In genomic region chr2:47236503-47237215, GRCh38 we compare ENCODE assay signal across 24 cellular contexts.
DNase-seq lines count a peak whose midpoint lies in the region; ATAC-seq and TF ChIP-seq lines count a peak whose summit lies in the region.
"Had no signal": no experiment of that assay in that cellular context is flagged by ENCODE, and none has a peak within 500 bp of the region (broad histone marks: within the 10 kb centered on the region; RNA-seq: fewer than 3 reads in every experiment).

No MANE protein-coding gene starts in this region.

- H3K9me3 ChIP-seq in adipocyte (ENCODE audit: control insufficient read depth, low read length): no peaks in the 10 kb centered on the region
- H3K9me3 ChIP-seq: breast epithelium, Peyer's patch, stomach, tibial nerve had no signal

- DNase-seq in EH (ENCODE audit: low read depth) (peak; percentile 51), adipocyte (ENCODE audit: low read depth) (peak; percentile 14), glutamatergic neuron (no peak), pons (ENCODE audit: low spot score) (peak; percentile 44), endothelial cell (ENCODE audit: low spot score) (no peak)
- no peak for DNase-seq in activated naive CD4-positive, alpha-beta T cell (lab: John Stamatoyannopoulos, UW)
- DNase-seq: activated CD4-positive, alpha-beta T cell treated with anti-CD3 and anti-CD28 coated beads, Interleukin-2, amount 50 U/mL, for 1 hour; activated CD8-positive, alpha-beta memory T cell treated with anti-CD3 and anti-CD28 coated beads, Interleukin-2, amount 10 ng/mL, durations not matched to agents 7 days and 5 days; activated T-cell treated with anti-CD3 and anti-CD28 coated beads, Interleukin-2, amount 50 U/mL, for 48 hours; amniotic stem cell; Calu3; effector CD8-positive, alpha-beta T cell; naive B cell; NCI-H526; Peyer's patch; small intestine; stimulated activated CD8-positive, alpha-beta memory T cell treated with anti-CD3 and anti-CD28 coated beads, Interleukin-4, amount 100 ng/mL, for 48 hours; stomach; T1000 had no signal

- no peak for TF ChIP-seq CTCF in glutamatergic neuron (IDR thresholded peaks at IDR 0.05; ENCODE audit: partially characterized antibody, unreplicated experiment)
- no peak for TF ChIP-seq CTCF in endothelial cell (IDR thresholded peaks at IDR 0.05; ENCODE audit: unreplicated experiment)

- H3K36me3 ChIP-seq in adipocyte (ENCODE audit: control insufficient read depth, insufficient read depth, low read length, severe bottlenecking): no peaks in the 10 kb centered on the region
- H3K36me3 ChIP-seq: breast epithelium, Peyer's patch, stomach, tibial nerve had no signal

- H3K4me1 ChIP-seq in adipocyte (ENCODE audit: control insufficient read depth, insufficient read depth, low read length): peaks cover 19% of the 10 kb centered on the region
- H3K4me1 ChIP-seq: breast epithelium had no signal

- H3K9me3 Mint-ChIP-seq in glutamatergic neuron (ENCODE audit: unreplicated experiment): peaks cover 3% of the 10 kb centered on the region
- H3K9me3 Mint-ChIP-seq in endothelial cell (ENCODE audit: unreplicated experiment): no peaks in the 10 kb centered on the region
- H3K9me3 Mint-ChIP-seq: memory B cell had no signal

- H3K9ac ChIP-seq in adipocyte (ENCODE audit: low read length): no peak overlapping the region

- H3K27ac Mint-ChIP-seq in glutamatergic neuron (ENCODE audit: unreplicated experiment): peak overlapping the region; percentile 5
- no peak overlapping the region for H3K27ac Mint-ChIP-seq in endothelial cell (ENCODE audit: unreplicated experiment)
- H3K27ac Mint-ChIP-seq: activated CD8-positive, alpha-beta memory T cell treated with anti-CD3 and anti-CD28 coated beads, Interleukin-2, amount 10 ng/mL, durations not matched to agents 7 days and 5 days; memory B cell; naive B cell had no signal

- H3K4me3 Mint-ChIP-seq in glutamatergic neuron (ENCODE audit: unreplicated experiment) (no peak overlapping the region), endothelial cell (ENCODE audit: unreplicated experiment) (no peak overlapping the region)
- H3K4me3 Mint-ChIP-seq: activated CD8-positive, alpha-beta memory T cell treated with anti-CD3 and anti-CD28 coated beads, Interleukin-2, amount 10 ng/mL, durations not matched to agents 7 days and 5 days; memory B cell had no signal

- H3K36me3 Mint-ChIP-seq in glutamatergic neuron (ENCODE audit: unreplicated experiment) (peaks cover 4% of the 10 kb centered on the region), endothelial cell (ENCODE audit: low read depth, unreplicated experiment) (no peaks in the 10 kb centered on the region)
- H3K36me3 Mint-ChIP-seq: activated CD8-positive, alpha-beta memory T cell treated with anti-CD3 and anti-CD28 coated beads, Interleukin-2, amount 10 ng/mL, durations not matched to agents 7 days and 5 days; memory B cell; naive B cell had no signal

- peaks cover 47% of the 10 kb centered on the region for H3K4me1 Mint-ChIP-seq in glutamatergic neuron (ENCODE audit: low read depth, unreplicated experiment)
- no peaks in the 10 kb centered on the region for H3K4me1 Mint-ChIP-seq in endothelial cell (ENCODE audit: unreplicated experiment)
- H3K4me1 Mint-ChIP-seq: memory B cell, naive B cell had no signal

- H3K27me3 Mint-ChIP-seq in glutamatergic neuron (ENCODE audit: unreplicated experiment): peaks cover 10% of the 10 kb centered on the region
- no peaks in the 10 kb centered on the region for H3K27me3 Mint-ChIP-seq in endothelial cell (ENCODE audit: unreplicated experiment)

- no peak overlapping the region for H3K4me3 ChIP-seq in adipocyte (ENCODE audit: low read length)
- H3K4me3 ChIP-seq: breast epithelium, GM12878, Peyer's patch, stomach, tibial nerve had no signal

- peaks cover 7% of the 10 kb centered on the region for H3K27me3 ChIP-seq in adipocyte (replicated peaks; ENCODE audit: control insufficient read depth, insufficient read depth, low read length)
- H3K27me3 ChIP-seq: breast epithelium, Peyer's patch, stomach, tibial nerve had no signal

- ATAC-seq in esophagus mucosa: no peak
- ATAC-seq: activated CD8-positive, alpha-beta memory T cell treated with anti-CD3 and anti-CD28 coated beads, Interleukin-2, amount 10 ng/mL, durations not matched to agents 7 days and 5 days; GM12878 had no signal

Comparison
In these comparisons a context has a peak if more than half of its experiments do, and no peak if none do; other contexts are left out.
1. DNase-seq: peak in EH (single experiment), adipocyte (single experiment) and pons (single experiment); none in glutamatergic neuron (single experiment), endothelial cell (single experiment) and activated naive CD4-positive, alpha-beta T cell (0 of 4).